Comparison of ENCODE assay signal across 12 cellular contexts in the genomic region with DNA sequence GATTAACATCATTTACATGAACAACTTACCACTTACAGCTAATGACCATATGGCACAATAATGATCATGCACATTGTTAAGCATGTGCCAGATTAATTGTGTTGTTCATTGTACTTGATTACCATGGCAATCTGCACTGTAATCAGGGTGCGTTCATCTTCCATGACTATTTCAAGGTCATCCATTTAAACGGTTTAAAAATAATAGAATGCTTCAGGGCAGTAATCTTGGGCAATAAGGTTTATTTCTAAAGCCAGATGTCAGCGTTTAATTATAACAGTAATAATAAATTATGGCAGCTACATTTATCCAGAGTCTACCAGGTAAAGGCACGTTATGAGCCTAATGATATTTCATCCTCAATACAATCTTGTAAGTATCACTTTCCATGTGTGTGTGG. TPM values are rescaled to one million over a fixed set of nuclear protein-coding genes. Genes with fewer than 3 reads are reported as not detected.
A peak's percentile ranks its signal among the peaks of the same experiment; 100 is the strongest.
DNase-seq lines count a peak whose midpoint lies in the region; ATAC-seq, FAIRE-seq and TF ChIP-seq lines count a peak whose summit lies in the region.
"Had no signal": no experiment of that assay in that cellular context is flagged by ENCODE, and none has a peak within 500 bp of the region (broad histone marks: within the 10 kb centered on the region; RNA-seq: fewer than 3 reads in every experiment).

No MANE protein-coding gene starts in this region.

- peaks cover 70% of the 10 kb centered on the region for H3K4me1 Mint-ChIP-seq in CD14-positive monocyte

- no peaks in the 10 kb centered on the region for H3K27me3 Mint-ChIP-seq in CD14-positive monocyte (ENCODE audit: low read depth in 3 of 3)
- H3K27me3 Mint-ChIP-seq: activated T-cell treated with anti-CD3 and anti-CD28 coated beads, Interleukin-2, amount 50 U/mL, for 24 hours had no signal

- H3K36me3 ChIP-seq in heart left ventricle: peaks cover 0 to 13% (median 0%) of the 10 kb centered on the region in 9 donors

- H3K27ac ChIP-seq in heart left ventricle: peak overlapping the region in 4 of 12 donors; percentile 7 to 31 (median 26)

- H3K4me3 Mint-ChIP-seq in CD14-positive monocyte: no peak overlapping the region
- H3K4me3 Mint-ChIP-seq: activated T-cell treated with anti-CD3 and anti-CD28 coated beads, Interleukin-2, amount 50 U/mL, for 24 hours; natural killer cell treated with Interleukin-12 subunit alpha and Interleukin-12 subunit beta and Interleukin-15 and Interleukin-18, amount 100 ng/mL, for 72 hours had no signal

- no peak overlapping the region for H3K4me3 ChIP-seq in heart left ventricle

- H3K36me3 Mint-ChIP-seq in CD14-positive monocyte: peaks cover 3 to 7% of the 10 kb centered on the region in 2 donors
- H3K36me3 Mint-ChIP-seq: natural killer cell treated with Interleukin-12 subunit alpha and Interleukin-12 subunit beta and Interleukin-15 and Interleukin-18, amount 100 ng/mL, for 72 hours had no signal

- intact Hi-C loops in CD14-positive monocyte (cut with micrococcal nuclease): no loop called here
- intact Hi-C loops in heart left ventricle (cut with DNase I): loop anchor here in 1 of 10 donors (5.0 kb wide), 1 partner anchor 36 kb away; the partner anchor contains the start of gene RRAGD

- peak overlapping the region in 4 of 7 donors; percentile 6 to 72 (median 52) for H3K27ac Mint-ChIP-seq in CD14-positive monocyte
- H3K27ac Mint-ChIP-seq: activated T-cell treated with anti-CD3 and anti-CD28 coated beads, Interleukin-2, amount 50 U/mL, for 24 hours had no signal

- peak; percentile 45 for FAIRE-seq in H54 (lab: Jason Lieb, UNC)

- H3K4me1 ChIP-seq in heart left ventricle: peaks cover 0 to 36% (median 10%) of the 10 kb centered on the region in 12 donors

- WGBS in heart left ventricle, 4 donors: 55 to 65% (median 61%) methylated on average over 4 of the region's 4 CpGs

- no peak for TF ChIP-seq CTCF in CD14-positive monocyte (IDR thresholded peaks at IDR 0.05)
- no peak for TF ChIP-seq CTCF in heart left ventricle (IDR thresholded peaks at IDR 0.05)

- ATAC-seq in esophagus mucosa (no peak), GM19035 (IDR thresholded peaks at IDR 0.05; ENCODE audit: unreplicated experiment) (no peak), heart left ventricle (no peak)

- no peaks in the 10 kb centered on the region for H3K9me3 ChIP-seq in heart left ventricle

- DNase-seq in CD14-positive monocyte (ENCODE audit: low spot score) (no peak), H54 (ENCODE audit: insufficient read length, low spot score) (no peak), NCI-H82 (lab: John Stamatoyannopoulos, UW) (peak; percentile 93), left kidney (ENCODE audit: low read depth, low spot score) (peak; percentile 41), NOMO-1 treated with dmso at 0.1 percent for 144 hours (lab: John Stamatoyannopoulos, UW; ENCODE audit: unreplicated experiment) (no peak), heart left ventricle (no peak)
- DNase-seq: left cardiac atrium; stimulated activated CD4-positive, alpha-beta T cell treated with anti-CD3 and anti-CD28 coated beads, Interleukin-2, amount 100 ng/mL, for 48 hours had no signal

- H3K27me3 ChIP-seq in heart left ventricle: no peaks in the 10 kb centered on the region

- no peak for TF ChIP-seq POLR2A in H54 (IDR thresholded peaks at IDR 0.05; ENCODE audit: low read depth, low read length)
- TF ChIP-seq POLR2A in heart left ventricle (IDR thresholded peaks at IDR 0.05): no peak

- H3K9me3 Mint-ChIP-seq in CD14-positive monocyte: peaks cover 0 to 2% (median 0%) of the 10 kb centered on the region in 7 donors
- H3K9me3 Mint-ChIP-seq: activated T-cell treated with anti-CD3 and anti-CD28 coated beads, Interleukin-2, amount 50 U/mL, for 24 hours; natural killer cell treated with Interleukin-12 subunit alpha and Interleukin-12 subunit beta and Interleukin-15 and Interleukin-18, amount 100 ng/mL, for 72 hours had no signal

RNA-seq across cellular contexts. Expression of gene UBE2J1, which starts 23.4 kb away (rescaled TPM):
- polyA plus RNA-seq in CD14-positive monocyte (10 to 100 TPM; 44.8 to 80.5 TPM), heart left ventricle (10 to 100 TPM in 1 of 2 donors, 1 to 10 TPM in 1; 8.9 to 18.1 TPM)
- total RNA-seq in esophagus mucosa (22.6 TPM), heart left ventricle (10 to 100 TPM in 8 of 9 donors, 1 to 10 TPM in 1; 9.8 to 28.2 (median 15.2) TPM)

RNA-seq across cellular contexts. Expression of gene RRAGD, which starts 36.2 kb away (rescaled TPM):
- 1 to 10 TPM; 5.0 to 7.9 TPM for polyA plus RNA-seq in CD14-positive monocyte
- total RNA-seq in esophagus mucosa: 40.4 TPM
- 100 to 1,000 TPM in 5 of 9 donors, 10 to 100 TPM in 4; 69.7 to 147 (median 102) TPM for total RNA-seq in heart left ventricle
- 10 to 100 TPM; 25.8 to 40.8 TPM for polyA plus RNA-seq in heart left ventricle

RNA-seq across cellular contexts. Expression of gene ANKRD6, which starts 57.0 kb away (rescaled TPM):
- polyA plus RNA-seq in CD14-positive monocyte (1 to 10 TPM in 1 of 2 donors, under 1 TPM in 1; 0.93 to 1.2 TPM), heart left ventricle (1 to 10 TPM; 3.5 to 4.6 TPM)
- total RNA-seq in esophagus mucosa (9.9 TPM), heart left ventricle (10 to 100 TPM in 7 of 9 donors, 1 to 10 TPM in 2; 7.4 to 14.1 (median 11.3) TPM)

Comparison
In these comparisons a context has a peak if more than half of its experiments do, and no peak if none do; other contexts are left out.
1. DNase-seq: peak in NCI-H82 (single experiment) and left kidney (single experiment); none in CD14-positive monocyte (single experiment), H54 (single experiment), NOMO-1 treated with dmso at 0.1 percent for 144 hours (single experiment) and heart left ventricle (0 of 5).